ENCODE assay signal across 1 cellular context in genomic region chr1:6347641-6348487, GRCh38.
A peak's percentile ranks its signal among the peaks of the same experiment; 100 is the strongest.
TF ChIP-seq lines count a peak whose summit lies in the region.

No MANE protein-coding gene starts in this region.

TF ChIP-seq in HepG2, 621 proteins besides CTCF, POLR2A, EP300 and RAD21 (continued from another document):
- no peak for TF ChIP-seq GLI4 (CRISPR knock-in tag; IDR thresholded peaks at IDR 0.05; ENCODE audit: borderline replicate concordance)
- TF ChIP-seq NCOA5 (CRISPR knock-in tag; IDR thresholded peaks at IDR 0.05), result no peak
- peak; percentile 43; the same call in 1 of the 2 replicates for TF ChIP-seq SKIL (CRISPR knock-in tag; IDR thresholded peaks at IDR 0.05; ENCODE audit: borderline replicate concordance)
- no peak for TF ChIP-seq ZBTB37 (CRISPR knock-in tag; IDR thresholded peaks at IDR 0.05)
- peak; percentile 85 for TF ChIP-seq ZSCAN25 (CRISPR knock-in tag; IDR thresholded peaks at IDR 0.05)
- TF ChIP-seq ZNF430 (CRISPR knock-in tag; IDR thresholded peaks at IDR 0.05), result no peak
- TF ChIP-seq ZNF691 (CRISPR knock-in tag; IDR thresholded peaks at IDR 0.05; ENCODE audit: borderline replicate concordance, low read depth), result 0 out of 2 replicates have a peak, but pooled peaks have one; percentile 21
- no peak for TF ChIP-seq HIC2 (CRISPR knock-in tag; IDR thresholded peaks at IDR 0.05; ENCODE audit: low read depth)
- peak; percentile 55 for TF ChIP-seq SMC3 (IDR thresholded peaks at IDR 0.05; ENCODE audit: low read length)
